Comparison of ENCODE assay signal across 10 cellular contexts in genomic region chrY:23209802-23210495, GRCh38. TPM values are rescaled to one million over a fixed set of nuclear protein-coding genes. Genes with fewer than 3 reads are reported as not detected.
"Had no signal": no experiment of that assay in that cellular context is flagged by ENCODE, and none has a peak within 500 bp of the region (broad histone marks: within the 10 kb centered on the region; RNA-seq: fewer than 3 reads in every experiment).

No MANE protein-coding gene starts in this region.

RNA-seq across cellular contexts. Expression of gene DAZ2, which starts 9.4 kb away (rescaled TPM):
- total RNA-seq: OCI-LY7, PC-3, PC-9, Peyer's patch, Right ventricle myocardium inferior, Right ventricle myocardium superior, RPMI7951, SJCRH30, SJSA1, SK-MEL-5 had no signal

RNA-seq across cellular contexts. Expression of gene DAZ1, which starts 11.1 kb away (rescaled TPM):
- total RNA-seq: OCI-LY7, PC-3, PC-9, Peyer's patch, Right ventricle myocardium superior, RPMI7951, SJCRH30, SJSA1, SK-MEL-5 had no signal
